In genomic region chr3:10248984-10249748, GRCh38 we compare ENCODE assay signal across 9 cellular contexts. TPM values are rescaled to one million over a fixed set of nuclear protein-coding genes. Genes with fewer than 3 reads are reported as not detected.
DNase-seq lines count a peak whose midpoint lies in the region; ATAC-seq and TF ChIP-seq lines count a peak whose summit lies in the region.
"Had no signal": no experiment of that assay in that cellular context is flagged by ENCODE, and none has a peak within 500 bp of the region (broad histone marks: within the 10 kb centered on the region; RNA-seq: fewer than 3 reads in every experiment).

No MANE protein-coding gene starts in this region.

- DNase-seq in NCI-H82 (lab: John Stamatoyannopoulos, UW) (peak; percentile 40), NCI-H82 treated with DMSO at 0.1 percent for 48 hours (lab: John Stamatoyannopoulos, UW; ENCODE audit: unreplicated experiment) (no peak), left cardiac atrium (peak; percentile 40), sciatic nerve (ENCODE audit: low spot score) (peak; percentile 69), 8988T (no peak), NCI-H1105 (lab: John Stamatoyannopoulos, UW) (no peak)

- H3K9me3 Mint-ChIP-seq in activated naive CD8-positive, alpha-beta T cell (ENCODE audit: low read depth) = peaks cover 8% of the 10 kb centered on the region

- H3K27ac Mint-ChIP-seq in activated naive CD8-positive, alpha-beta T cell = peak overlapping the region; percentile 98

- H3K36me3 Mint-ChIP-seq in activated naive CD8-positive, alpha-beta T cell = peaks cover 34% of the 10 kb centered on the region

- ATAC-seq in left cardiac atrium (peak in 1 of 2 donors; percentile 10), sciatic nerve (peak; percentile 6)

- peak overlapping the region; percentile 97 for H3K4me3 Mint-ChIP-seq in activated naive CD8-positive, alpha-beta T cell

- intact Hi-C loops in left cardiac atrium (cut with DNase I) = no loop called here
- intact Hi-C loops in sciatic nerve (cut with DNase I) = no loop called here

- TF ChIP-seq POLR2A in Raji (IDR thresholded peaks at IDR 0.05; ENCODE audit: insufficient read depth, low read depth, low read length) = 0 out of 2 replicates have a peak, but pooled peaks have one; percentile 0

- no peaks in the 10 kb centered on the region for H3K27me3 Mint-ChIP-seq in activated naive CD8-positive, alpha-beta T cell

- H3K4me1 Mint-ChIP-seq in activated naive CD8-positive, alpha-beta T cell (ENCODE audit: low read depth) = peaks cover 55% of the 10 kb centered on the region

RNA-seq across cellular contexts. Expression of gene TATDN2, which starts 0.9 kb away (rescaled TPM):
- total RNA-seq in left cardiac atrium (10 to 100 TPM; 17.9 to 27.0 TPM), sciatic nerve (31.7 TPM)

RNA-seq across cellular contexts. Expression of gene GHRL, which starts 43.6 kb away (rescaled TPM):
- total RNA-seq in left cardiac atrium = under 1 TPM in 1 of 2 donors, not detected in 1; 0.60 TPM
- total RNA-seq in sciatic nerve = 2.1 TPM
- total RNA-seq: renal cortical epithelial cell had no signal

Comparison
In these comparisons a context has a peak if more than half of its experiments do, and no peak if none do; other contexts are left out.
1. DNase-seq: peak in NCI-H82 (single experiment), left cardiac atrium (single experiment) and sciatic nerve (single experiment); none in NCI-H82 treated with DMSO at 0.1 percent for 48 hours (single experiment), 8988T (single experiment) and NCI-H1105 (single experiment).